In genomic region chr19:39599116-39599515, GRCh38 we compare ENCODE assay signal across 9 cellular contexts. TPM values are rescaled to one million over a fixed set of nuclear protein-coding genes. Genes with fewer than 3 reads are reported as not detected.
DNase-seq lines count a peak whose midpoint lies in the region; ATAC-seq and TF ChIP-seq lines count a peak whose summit lies in the region.
"Had no signal": no experiment of that assay in that cellular context is flagged by ENCODE, and none has a peak within 500 bp of the region (broad histone marks: within the 10 kb centered on the region; RNA-seq: fewer than 3 reads in every experiment).

No MANE protein-coding gene starts in this region.

- H3K27ac Mint-ChIP-seq in endodermal cell (no peak overlapping the region), osteocyte (ENCODE audit: unreplicated experiment) (no peak overlapping the region)
- H3K27ac Mint-ChIP-seq: activated naive CD4-positive, alpha-beta T cell treated with anti-CD3 and anti-CD28 coated beads, Interleukin-2, amount 50 U/mL, for 24 hours had no signal

- H3K4me1 Mint-ChIP-seq in endodermal cell (no peaks in the 10 kb centered on the region), osteocyte (ENCODE audit: unreplicated experiment) (no peaks in the 10 kb centered on the region)
- H3K4me1 Mint-ChIP-seq: activated naive CD4-positive, alpha-beta T cell treated with anti-CD3 and anti-CD28 coated beads, Interleukin-2, amount 50 U/mL, for 24 hours had no signal

- H3K4me3 Mint-ChIP-seq in endodermal cell = no peak overlapping the region
- no peak overlapping the region for H3K4me3 Mint-ChIP-seq in osteocyte (ENCODE audit: unreplicated experiment)
- H3K4me3 Mint-ChIP-seq: activated naive CD4-positive, alpha-beta T cell treated with anti-CD3 and anti-CD28 coated beads, Interleukin-2, amount 50 U/mL, for 24 hours had no signal

- H3K36me3 ChIP-seq in PC-3 (ENCODE audit: low read depth, low read length) = no peaks in the 10 kb centered on the region
- no peaks in the 10 kb centered on the region for H3K36me3 ChIP-seq in endodermal cell (ENCODE audit: control insufficient read depth, insufficient read depth, low read length)

- H3K4me3 ChIP-seq in PC-3 (ENCODE audit: low read length) (no peak overlapping the region), endodermal cell (ENCODE audit: low read length) (no peak overlapping the region)

- intact Hi-C loops in PC-3 (cut with micrococcal nuclease) = no loop called here

- H3K9me3 ChIP-seq in PC-3 (ENCODE audit: low read length) (no peaks in the 10 kb centered on the region), endodermal cell (ENCODE audit: control insufficient read depth, low read length) (no peaks in the 10 kb centered on the region)

- H2AFZ ChIP-seq in PC-3 (ENCODE audit: low read length) = no peak overlapping the region

- no peaks in the 10 kb centered on the region for H3K79me2 ChIP-seq in PC-3 (ENCODE audit: low read length)

- no TSS peak for BruUV-seq in PC-3 (replicated peaks; lab: Mats Ljungman, UMichigan)

- 36 to 39% methylated on average over 2 to 4 of the region's 4 CpGs for WGBS in endodermal cell (ENCODE audit: insufficient coverage in 1 of 2, insufficient read length in 1 of 2), 2 experiments

- TF ChIP-seq CTCF in PC-3 (conservative IDR thresholded peaks at IDR 0.05; ENCODE audit: low read depth, low read length) = no peak
- no peak for TF ChIP-seq CTCF in endodermal cell (conservative IDR thresholded peaks at IDR 0.05)
- TF ChIP-seq CTCF in osteocyte (IDR thresholded peaks at IDR 0.05) = no peak

- H3K36me3 Mint-ChIP-seq in endodermal cell (ENCODE audit: low read depth) = no peaks in the 10 kb centered on the region
- no peaks in the 10 kb centered on the region for H3K36me3 Mint-ChIP-seq in osteocyte (ENCODE audit: unreplicated experiment)
- H3K36me3 Mint-ChIP-seq: activated naive CD4-positive, alpha-beta T cell treated with anti-CD3 and anti-CD28 coated beads, Interleukin-2, amount 50 U/mL, for 24 hours had no signal

- H3K27me3 ChIP-seq in PC-3 (ENCODE audit: low read length) (peaks cover 26% of the 10 kb centered on the region), endodermal cell (ENCODE audit: control insufficient read depth, insufficient read depth, low read length, poor library complexity, severe bottlenecking) (peaks cover 28% of the 10 kb centered on the region)

- H3K27ac ChIP-seq in PC-3 (ENCODE audit: low read length) = no peak overlapping the region
- no peak overlapping the region for H3K27ac ChIP-seq in endodermal cell (ENCODE audit: low read depth, low read length)

- no peak overlapping the region for H3K9ac ChIP-seq in PC-3 (ENCODE audit: low read length)
- no peak overlapping the region for H3K9ac ChIP-seq in endodermal cell (ENCODE audit: extremely low read depth, low read length, poor library complexity, severe bottlenecking)

- H3K27me3 Mint-ChIP-seq in endodermal cell (ENCODE audit: insufficient read depth) (peaks cover 15% of the 10 kb centered on the region), osteocyte (ENCODE audit: unreplicated experiment) (no peaks in the 10 kb centered on the region)

- H3K4me1 ChIP-seq in PC-3 (ENCODE audit: insufficient read depth, low read length) = 0 out of 2 replicates have a peak, but pooled peaks cover 3% of the 10 kb centered on the region
- H3K4me1 ChIP-seq in endodermal cell (ENCODE audit: control insufficient read depth, insufficient read depth, low read length) = no peaks in the 10 kb centered on the region

- H3K9me3 Mint-ChIP-seq in endodermal cell = no peaks in the 10 kb centered on the region
- peaks cover 20% of the 10 kb centered on the region for H3K9me3 Mint-ChIP-seq in osteocyte (ENCODE audit: unreplicated experiment)
- H3K9me3 Mint-ChIP-seq: activated naive CD4-positive, alpha-beta T cell treated with anti-CD3 and anti-CD28 coated beads, Interleukin-2, amount 50 U/mL, for 24 hours had no signal

- POLR2A ChIA-PET in PC-3 (lab: Charles Lee; ENCODE audit: unreplicated experiment) = interaction anchor here (0.6 kb wide), 1 partner anchor 38 kb away, joined by 4 read pairs; no protein-coding TSS in a partner anchor

- no peaks in the 10 kb centered on the region for H3K9me2 ChIP-seq in PC-3 (replicated peaks; ENCODE audit: low read length)

- H4K20me1 ChIP-seq in PC-3 (ENCODE audit: low read length) = no peaks in the 10 kb centered on the region

- CTCF ChIA-PET in PC-3 (lab: Charles Lee) = no interaction called here

- H3K4me2 ChIP-seq in PC-3 (ENCODE audit: low read length) = no peak overlapping the region

- ATAC-seq in PC-3 (no peak), GM19395 (IDR thresholded peaks at IDR 0.05; ENCODE audit: unreplicated experiment) (no peak)

- no peaks in the 10 kb centered on the region for H3F3A ChIP-seq in PC-3 (ENCODE audit: low read length, unreplicated experiment)

- DNase-seq in activated CD4-positive, alpha-beta T cell treated with anti-CD3 and anti-CD28 coated beads for 48 hours = peak; percentile 54
- no peak for DNase-seq in activated CD4-positive, alpha-beta T cell treated with anti-CD3 and anti-CD28 coated beads, Interleukin-2, amount 50 U/mL, for 4 hours
- peak; percentile 24 for DNase-seq in PC-3
- peak; percentile 83 for DNase-seq in endodermal cell
- DNase-seq in stimulated activated CD4-positive, alpha-beta T cell treated with anti-CD3 and anti-CD28 coated beads, Interleukin-2, amount 100 ng/mL, for 48 hours = peak; percentile 26 to 37
- DNase-seq in osteocyte (ENCODE audit: extremely low spot score, unreplicated experiment) = no peak
- no peak for DNase-seq in superior temporal gyrus (ENCODE audit: extremely low spot score)

RNA-seq across cellular contexts. Expression of gene LGALS13, which starts 3.2 kb away (rescaled TPM):
- not detected in 2 replicates for total RNA-seq in PC-3 (2014; rRNA removed)
- total RNA-seq in endodermal cell = not detected
- polyA plus RNA-seq in endodermal cell (2013, experiment 1 of 2) = not detected
- polyA plus RNA-seq in endodermal cell (2013, experiment 2 of 2) = not detected
- not detected in 2 replicates for total RNA-seq in osteocyte

RNA-seq across cellular contexts. Expression of gene LGALS16, which starts 56.6 kb away (rescaled TPM):
- not detected in 2 replicates for total RNA-seq in PC-3 (2014; rRNA removed)
- total RNA-seq in endodermal cell = not detected
- not detected for polyA plus RNA-seq in endodermal cell (2013, experiment 1 of 2)
- not detected for polyA plus RNA-seq in endodermal cell (2013, experiment 2 of 2)
- total RNA-seq in osteocyte = not detected in 2 replicates

RNA-seq across cellular contexts. Expression of gene EID2, which starts 59.2 kb away (rescaled TPM):
- total RNA-seq in PC-3 (2014; rRNA removed) = 11.3 and 22.9 TPM in 2 replicates
- total RNA-seq in endodermal cell = 10 to 100 TPM; 24.0 to 29.7 TPM
- 28.3 TPM for polyA plus RNA-seq in endodermal cell (2013, experiment 1 of 2)
- polyA plus RNA-seq in endodermal cell (2013, experiment 2 of 2) = 28.5 TPM
- 16.6 and 18.1 TPM in 2 replicates for total RNA-seq in osteocyte

Comparison
In these comparisons a context has a peak if more than half of its experiments do, and no peak if none do; other contexts are left out.
1. DNase-seq: peak in activated CD4-positive, alpha-beta T cell treated with anti-CD3 and anti-CD28 coated beads for 48 hours (single experiment), PC-3 (single experiment), endodermal cell (single experiment) and stimulated activated CD4-positive, alpha-beta T cell treated with anti-CD3 and anti-CD28 coated beads, Interleukin-2, amount 100 ng/mL, for 48 hours (2 of 2); none in activated CD4-positive, alpha-beta T cell treated with anti-CD3 and anti-CD28 coated beads, Interleukin-2, amount 50 U/mL, for 4 hours (0 of 2), osteocyte (single experiment) and superior temporal gyrus (single experiment).